Comparison of ENCODE assay signal across 1 cellular context in the genomic region with DNA sequence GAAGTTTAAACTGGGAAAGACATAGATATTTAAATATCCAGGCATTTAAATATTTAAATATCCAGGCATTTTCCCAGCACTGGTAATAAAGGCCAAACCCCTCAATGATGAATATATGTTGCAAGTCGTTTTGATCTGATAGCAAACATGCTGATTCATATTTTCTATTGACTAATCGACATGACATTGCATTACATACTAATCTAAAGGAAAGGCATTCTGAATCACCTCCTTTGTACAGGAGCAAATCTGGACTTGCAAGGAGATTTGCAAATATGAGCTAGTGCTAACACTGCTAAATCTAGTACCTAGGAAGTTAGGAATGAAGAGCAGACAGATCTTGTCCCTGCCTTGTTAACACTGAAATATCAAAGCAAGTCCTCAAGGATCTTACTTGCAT.
TF ChIP-seq lines count a peak whose summit lies in the region.

No MANE protein-coding gene starts in this region.

TF ChIP-seq in K562, 482 proteins besides CTCF, POLR2A, EP300 and RAD21 (continued from another document):
- TF ChIP-seq, protein P1, sequence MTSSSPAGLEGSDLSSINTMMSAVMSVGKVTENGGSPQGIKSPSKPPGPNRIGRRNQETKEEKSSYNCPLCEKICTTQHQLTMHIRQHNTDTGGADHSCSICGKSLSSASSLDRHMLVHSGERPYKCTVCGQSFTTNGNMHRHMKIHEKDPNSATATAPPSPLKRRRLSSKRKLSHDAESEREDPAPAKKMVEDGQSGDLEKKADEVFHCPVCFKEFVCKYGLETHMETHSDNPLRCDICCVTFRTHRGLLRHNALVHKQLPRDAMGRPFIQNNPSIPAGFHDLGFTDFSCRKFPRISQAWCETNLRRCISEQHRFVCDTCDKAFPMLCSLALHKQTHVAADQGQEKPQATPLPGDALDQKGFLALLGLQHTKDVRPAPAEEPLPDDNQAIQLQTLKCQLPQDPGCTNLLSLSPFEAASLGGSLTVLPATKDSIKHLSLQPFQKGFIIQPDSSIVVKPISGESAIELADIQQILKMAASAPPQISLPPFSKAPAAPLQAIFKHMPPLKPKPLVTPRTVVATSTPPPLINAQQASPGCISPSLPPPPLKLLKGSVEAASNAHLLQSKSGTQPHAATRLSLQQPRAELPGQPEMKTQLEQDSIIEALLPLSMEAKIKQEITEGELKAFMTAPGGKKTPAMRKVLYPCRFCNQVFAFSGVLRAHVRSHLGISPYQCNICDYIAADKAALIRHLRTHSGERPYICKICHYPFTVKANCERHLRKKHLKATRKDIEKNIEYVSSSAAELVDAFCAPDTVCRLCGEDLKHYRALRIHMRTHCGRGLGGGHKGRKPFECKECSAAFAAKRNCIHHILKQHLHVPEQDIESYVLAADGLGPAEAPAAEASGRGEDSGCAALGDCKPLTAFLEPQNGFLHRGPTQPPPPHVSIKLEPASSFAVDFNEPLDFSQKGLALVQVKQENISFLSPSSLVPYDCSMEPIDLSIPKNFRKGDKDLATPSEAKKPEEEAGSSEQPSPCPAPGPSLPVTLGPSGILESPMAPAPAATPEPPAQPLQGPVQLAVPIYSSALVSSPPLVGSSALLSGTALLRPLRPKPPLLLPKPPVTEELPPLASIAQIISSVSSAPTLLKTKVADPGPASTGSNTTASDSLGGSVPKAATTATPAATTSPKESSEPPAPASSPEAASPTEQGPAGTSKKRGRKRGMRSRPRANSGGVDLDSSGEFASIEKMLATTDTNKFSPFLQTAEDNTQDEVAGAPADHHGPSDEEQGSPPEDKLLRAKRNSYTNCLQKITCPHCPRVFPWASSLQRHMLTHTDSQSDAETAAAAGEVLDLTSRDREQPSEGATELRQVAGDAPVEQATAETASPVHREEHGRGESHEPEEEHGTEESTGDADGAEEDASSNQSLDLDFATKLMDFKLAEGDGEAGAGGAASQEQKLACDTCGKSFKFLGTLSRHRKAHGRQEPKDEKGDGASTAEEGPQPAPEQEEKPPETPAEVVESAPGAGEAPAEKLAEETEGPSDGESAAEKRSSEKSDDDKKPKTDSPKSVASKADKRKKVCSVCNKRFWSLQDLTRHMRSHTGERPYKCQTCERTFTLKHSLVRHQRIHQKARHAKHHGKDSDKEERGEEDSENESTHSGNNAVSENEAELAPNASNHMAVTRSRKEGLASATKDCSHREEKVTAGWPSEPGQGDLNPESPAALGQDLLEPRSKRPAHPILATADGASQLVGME (CRISPR knock-in tag; IDR thresholded peaks at IDR 0.05): no peak
- TF ChIP-seq, protein P2, sequence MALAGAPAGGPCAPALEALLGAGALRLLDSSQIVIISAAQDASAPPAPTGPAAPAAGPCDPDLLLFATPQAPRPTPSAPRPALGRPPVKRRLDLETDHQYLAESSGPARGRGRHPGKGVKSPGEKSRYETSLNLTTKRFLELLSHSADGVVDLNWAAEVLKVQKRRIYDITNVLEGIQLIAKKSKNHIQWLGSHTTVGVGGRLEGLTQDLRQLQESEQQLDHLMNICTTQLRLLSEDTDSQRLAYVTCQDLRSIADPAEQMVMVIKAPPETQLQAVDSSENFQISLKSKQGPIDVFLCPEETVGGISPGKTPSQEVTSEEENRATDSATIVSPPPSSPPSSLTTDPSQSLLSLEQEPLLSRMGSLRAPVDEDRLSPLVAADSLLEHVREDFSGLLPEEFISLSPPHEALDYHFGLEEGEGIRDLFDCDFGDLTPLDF (CRISPR knock-in tag; IDR thresholded peaks at IDR 0.05): no peak
- TF ChIP-seq YBX1 (IDR thresholded peaks at IDR 0.05) (no peak), PRPF4 (IDR thresholded peaks at IDR 0.05; ENCODE audit: insufficient read depth, low read depth, low read length, poor library complexity, severe bottlenecking) (no peak), NR2C2 (CRISPR knock-in tag; IDR thresholded peaks at IDR 0.05) (no peak), NR2C2 (tag; IDR thresholded peaks at IDR 0.05) (no peak), MCM2 (IDR thresholded peaks at IDR 0.05; ENCODE audit: low read depth) (no peak), STAT5A (IDR thresholded peaks at IDR 0.05; ENCODE audit: borderline replicate concordance, low read length) (no peak), HSF4 (CRISPR knock-in tag; IDR thresholded peaks at IDR 0.05; ENCODE audit: borderline replicate concordance) (no peak), ADNP (tag; IDR thresholded peaks at IDR 0.05) (no peak; the same call in 1 of the 2 replicates), HNRNPLL (IDR thresholded peaks at IDR 0.05; ENCODE audit: low read depth, low read length, poor library complexity, severe bottlenecking) (no peak), TGIF2 (CRISPR knock-in tag; IDR thresholded peaks at IDR 0.05) (no peak), KDM1A (IDR thresholded peaks at IDR 0.05) (peak in 1 of 2 experiments; percentile 29; a peak in 1 of 4 replicates), E2F3 (CRISPR knock-in tag; IDR thresholded peaks at IDR 0.05) (no peak), ZNF408 (CRISPR knock-in tag; IDR thresholded peaks at IDR 0.05; ENCODE audit: low read depth) (no peak), THRAP3 (IDR thresholded peaks at IDR 0.05; ENCODE audit: borderline replicate concordance) (no peak), CBX8 (IDR thresholded peaks at IDR 0.05; ENCODE audit: borderline replicate concordance, extremely low read depth, low read depth, low read length, poor library complexity, severe bottlenecking) (no peak), LEF1 (IDR thresholded peaks at IDR 0.05) (no peak), MAFG (tag; conservative IDR thresholded peaks at IDR 0.05) (peak; percentile 89), ZEB2 (IDR thresholded peaks at IDR 0.05) (no peak), NFE2 (IDR thresholded peaks at IDR 0.05; ENCODE audit: low read depth) (peak; percentile 71), HNRNPL (IDR thresholded peaks at IDR 0.05; ENCODE audit: low read depth, low read length) (no peak), MTF1 (CRISPR knock-in tag; IDR thresholded peaks at IDR 0.05; ENCODE audit: borderline replicate concordance) (no peak), FOSL1 (tag; conservative IDR thresholded peaks at IDR 0.05) (peak; percentile 86)
- TF ChIP-seq, protein P3, sequence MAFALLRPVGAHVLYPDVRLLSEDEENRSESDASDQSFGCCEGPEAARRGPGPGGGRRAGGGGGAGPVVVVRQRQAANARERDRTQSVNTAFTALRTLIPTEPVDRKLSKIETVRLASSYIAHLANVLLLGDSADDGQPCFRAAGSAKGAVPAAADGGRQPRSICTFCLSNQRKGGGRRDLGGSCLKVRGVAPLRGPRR (CRISPR knock-in tag; IDR thresholded peaks at IDR 0.05): no peak
- TF ChIP-seq, protein P4, sequence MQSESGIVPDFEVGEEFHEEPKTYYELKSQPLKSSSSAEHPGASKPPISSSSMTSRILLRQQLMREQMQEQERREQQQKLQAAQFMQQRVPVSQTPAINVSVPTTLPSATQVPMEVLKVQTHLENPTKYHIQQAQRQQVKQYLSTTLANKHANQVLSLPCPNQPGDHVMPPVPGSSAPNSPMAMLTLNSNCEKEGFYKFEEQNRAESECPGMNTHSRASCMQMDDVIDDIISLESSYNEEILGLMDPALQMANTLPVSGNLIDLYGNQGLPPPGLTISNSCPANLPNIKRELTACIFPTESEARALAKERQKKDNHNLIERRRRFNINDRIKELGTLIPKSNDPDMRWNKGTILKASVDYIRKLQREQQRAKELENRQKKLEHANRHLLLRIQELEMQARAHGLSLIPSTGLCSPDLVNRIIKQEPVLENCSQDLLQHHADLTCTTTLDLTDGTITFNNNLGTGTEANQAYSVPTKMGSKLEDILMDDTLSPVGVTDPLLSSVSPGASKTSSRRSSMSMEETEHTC (IDR thresholded peaks at IDR 0.05): no peak
- TF ChIP-seq, protein P5, sequence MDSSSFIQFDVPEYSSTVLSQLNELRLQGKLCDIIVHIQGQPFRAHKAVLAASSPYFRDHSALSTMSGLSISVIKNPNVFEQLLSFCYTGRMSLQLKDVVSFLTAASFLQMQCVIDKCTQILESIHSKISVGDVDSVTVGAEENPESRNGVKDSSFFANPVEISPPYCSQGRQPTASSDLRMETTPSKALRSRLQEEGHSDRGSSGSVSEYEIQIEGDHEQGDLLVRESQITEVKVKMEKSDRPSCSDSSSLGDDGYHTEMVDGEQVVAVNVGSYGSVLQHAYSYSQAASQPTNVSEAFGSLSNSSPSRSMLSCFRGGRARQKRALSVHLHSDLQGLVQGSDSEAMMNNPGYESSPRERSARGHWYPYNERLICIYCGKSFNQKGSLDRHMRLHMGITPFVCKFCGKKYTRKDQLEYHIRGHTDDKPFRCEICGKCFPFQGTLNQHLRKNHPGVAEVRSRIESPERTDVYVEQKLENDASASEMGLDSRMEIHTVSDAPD (CRISPR knock-in tag; IDR thresholded peaks at IDR 0.05): no peak
- TF ChIP-seq, protein P6, sequence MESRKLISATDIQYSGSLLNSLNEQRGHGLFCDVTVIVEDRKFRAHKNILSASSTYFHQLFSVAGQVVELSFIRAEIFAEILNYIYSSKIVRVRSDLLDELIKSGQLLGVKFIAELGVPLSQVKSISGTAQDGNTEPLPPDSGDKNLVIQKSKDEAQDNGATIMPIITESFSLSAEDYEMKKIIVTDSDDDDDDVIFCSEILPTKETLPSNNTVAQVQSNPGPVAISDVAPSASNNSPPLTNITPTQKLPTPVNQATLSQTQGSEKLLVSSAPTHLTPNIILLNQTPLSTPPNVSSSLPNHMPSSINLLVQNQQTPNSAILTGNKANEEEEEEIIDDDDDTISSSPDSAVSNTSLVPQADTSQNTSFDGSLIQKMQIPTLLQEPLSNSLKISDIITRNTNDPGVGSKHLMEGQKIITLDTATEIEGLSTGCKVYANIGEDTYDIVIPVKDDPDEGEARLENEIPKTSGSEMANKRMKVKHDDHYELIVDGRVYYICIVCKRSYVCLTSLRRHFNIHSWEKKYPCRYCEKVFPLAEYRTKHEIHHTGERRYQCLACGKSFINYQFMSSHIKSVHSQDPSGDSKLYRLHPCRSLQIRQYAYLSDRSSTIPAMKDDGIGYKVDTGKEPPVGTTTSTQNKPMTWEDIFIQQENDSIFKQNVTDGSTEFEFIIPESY (CRISPR knock-in tag; IDR thresholded peaks at IDR 0.05): no peak
- TF ChIP-seq, protein P7, sequence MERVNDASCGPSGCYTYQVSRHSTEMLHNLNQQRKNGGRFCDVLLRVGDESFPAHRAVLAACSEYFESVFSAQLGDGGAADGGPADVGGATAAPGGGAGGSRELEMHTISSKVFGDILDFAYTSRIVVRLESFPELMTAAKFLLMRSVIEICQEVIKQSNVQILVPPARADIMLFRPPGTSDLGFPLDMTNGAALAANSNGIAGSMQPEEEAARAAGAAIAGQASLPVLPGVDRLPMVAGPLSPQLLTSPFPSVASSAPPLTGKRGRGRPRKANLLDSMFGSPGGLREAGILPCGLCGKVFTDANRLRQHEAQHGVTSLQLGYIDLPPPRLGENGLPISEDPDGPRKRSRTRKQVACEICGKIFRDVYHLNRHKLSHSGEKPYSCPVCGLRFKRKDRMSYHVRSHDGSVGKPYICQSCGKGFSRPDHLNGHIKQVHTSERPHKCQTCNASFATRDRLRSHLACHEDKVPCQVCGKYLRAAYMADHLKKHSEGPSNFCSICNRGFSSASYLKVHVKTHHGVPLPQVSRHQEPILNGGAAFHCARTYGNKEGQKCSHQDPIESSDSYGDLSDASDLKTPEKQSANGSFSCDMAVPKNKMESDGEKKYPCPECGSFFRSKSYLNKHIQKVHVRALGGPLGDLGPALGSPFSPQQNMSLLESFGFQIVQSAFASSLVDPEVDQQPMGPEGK (CRISPR knock-in tag; IDR thresholded peaks at IDR 0.05; ENCODE audit: borderline replicate concordance): no peak
